ENCODE assay signal across 1 cellular context in genomic region chr14:101853455-101854018, GRCh38.
TF ChIP-seq lines count a peak whose summit lies in the region.

No MANE protein-coding gene starts in this region.

TF ChIP-seq in WTC11, 78 proteins besides CTCF, POLR2A, EP300 and RAD21 (continued from another document):
- TF ChIP-seq, protein P1, sequence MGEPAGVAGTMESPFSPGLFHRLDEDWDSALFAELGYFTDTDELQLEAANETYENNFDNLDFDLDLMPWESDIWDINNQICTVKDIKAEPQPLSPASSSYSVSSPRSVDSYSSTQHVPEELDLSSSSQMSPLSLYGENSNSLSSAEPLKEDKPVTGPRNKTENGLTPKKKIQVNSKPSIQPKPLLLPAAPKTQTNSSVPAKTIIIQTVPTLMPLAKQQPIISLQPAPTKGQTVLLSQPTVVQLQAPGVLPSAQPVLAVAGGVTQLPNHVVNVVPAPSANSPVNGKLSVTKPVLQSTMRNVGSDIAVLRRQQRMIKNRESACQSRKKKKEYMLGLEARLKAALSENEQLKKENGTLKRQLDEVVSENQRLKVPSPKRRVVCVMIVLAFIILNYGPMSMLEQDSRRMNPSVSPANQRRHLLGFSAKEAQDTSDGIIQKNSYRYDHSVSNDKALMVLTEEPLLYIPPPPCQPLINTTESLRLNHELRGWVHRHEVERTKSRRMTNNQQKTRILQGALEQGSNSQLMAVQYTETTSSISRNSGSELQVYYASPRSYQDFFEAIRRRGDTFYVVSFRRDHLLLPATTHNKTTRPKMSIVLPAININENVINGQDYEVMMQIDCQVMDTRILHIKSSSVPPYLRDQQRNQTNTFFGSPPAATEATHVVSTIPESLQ (CRISPR knock-in tag; IDR thresholded peaks at IDR 0.05) = no peak
- no peak for TF ChIP-seq STAT6 (CRISPR knock-in tag; conservative IDR thresholded peaks at IDR 0.05; ENCODE audit: low read depth)
